In genomic region chr7:135756191-135756590, GRCh38 we compare ENCODE assay signal across 20 cellular contexts. TPM values are rescaled to one million over a fixed set of nuclear protein-coding genes. Genes with fewer than 3 reads are reported as not detected.
"Had no signal": no experiment of that assay in that cellular context is flagged by ENCODE, and none has a peak within 500 bp of the region (broad histone marks: within the 10 kb centered on the region; RNA-seq: fewer than 3 reads in every experiment).

No MANE protein-coding gene starts in this region.

- H3K4me3 ChIP-seq: breast epithelium, lower lobe of right lung, neural progenitor cell had no signal

- ATAC-seq: activated CD4-positive, CD25-positive, alpha-beta regulatory T cell treated with anti-CD3 and anti-CD28 coated beads, Interleukin-2, amount 50 U/mL, for 24 hours; lower lobe of right lung; stimulated activated effector memory CD8-positive, alpha-beta T cell treated with anti-CD3 and anti-CD28 coated beads, Interleukin-12 subunit alpha, Interleukin-12 subunit beta, amount 100 ng/mL, for 72 hours had no signal

- H3K9me3 ChIP-seq: breast epithelium, lower lobe of right lung had no signal

- H3K9ac ChIP-seq: neural progenitor cell had no signal

- DNase-seq: activated CD4-positive, alpha-beta T cell treated with anti-CD3 and anti-CD28 coated beads, Interleukin-2, amount 50 U/mL, for 1 hour; activated CD8-positive, alpha-beta memory T cell treated with anti-CD3 and anti-CD28 coated beads for 24 hours; activated naive CD4-positive, alpha-beta T cell; activated naive CD8-positive, alpha-beta T cell treated with anti-CD3 and anti-CD28 coated beads, Interleukin-2, amount 10 ng/mL, durations not matched to agents 7 days and 5 days; activated T-cell treated with anti-CD3 and anti-CD28 coated beads for 4 hours; cerebellar nuclear complex; effector memory CD4-positive, alpha-beta T cell; foreskin fibroblast; immature natural killer cell; lower lobe of right lung; naive B cell; stimulated activated CD4-positive, alpha-beta T cell treated with anti-CD3 and anti-CD28 coated beads, Interleukin-12 subunit alpha, Interleukin-12 subunit beta, amount 100 ng/mL, for 4 hours; stimulated activated CD4-positive, alpha-beta T cell treated with anti-CD3 and anti-CD28 coated beads, Interleukin-2, amount 100 ng/mL, for 24 hours; T-helper 2 cell had no signal

- H3K27ac ChIP-seq: lower lobe of right lung, neural progenitor cell had no signal

- H3K4me1 ChIP-seq: breast epithelium had no signal

- H3K36me3 ChIP-seq: breast epithelium, lower lobe of right lung, neural progenitor cell had no signal

- H3K27me3 ChIP-seq: breast epithelium, neural progenitor cell had no signal

- H3K4me2 ChIP-seq: neural progenitor cell had no signal

RNA-seq across cellular contexts. Expression of gene FAM180A, which starts 7.6 kb away (rescaled TPM):
- total RNA-seq: activated naive CD8-positive, alpha-beta T cell treated with anti-CD3 and anti-CD28 coated beads, Interleukin-2, amount 10 ng/mL, durations not matched to agents 7 days and 5 days; renal cortical epithelial cell had no signal

RNA-seq across cellular contexts. Expression of gene SLC13A4, which starts 28.2 kb away (rescaled TPM):
- total RNA-seq: activated naive CD8-positive, alpha-beta T cell treated with anti-CD3 and anti-CD28 coated beads, Interleukin-2, amount 10 ng/mL, durations not matched to agents 7 days and 5 days; renal cortical epithelial cell; urinary bladder had no signal
